Comparison of ENCODE assay signal across 2 cellular contexts in the genomic region with DNA sequence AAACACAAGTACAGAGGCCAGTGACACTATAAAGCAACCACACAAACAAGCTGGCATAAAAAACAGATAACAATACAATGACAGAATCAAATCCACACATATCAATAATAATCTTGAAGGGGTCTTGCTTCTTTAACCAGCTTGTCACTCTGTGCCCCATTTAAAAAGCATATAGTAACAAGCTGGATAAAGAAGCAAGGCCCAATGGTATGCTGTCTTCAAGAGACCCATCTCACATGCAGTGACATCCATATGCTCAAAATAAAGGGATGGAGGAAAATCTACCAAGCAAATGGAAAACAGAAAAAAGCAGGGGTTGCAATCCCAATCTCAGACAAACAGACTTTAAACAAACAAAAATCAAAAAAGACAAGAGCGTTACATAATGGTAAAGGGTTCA.
A peak's percentile ranks its signal among the peaks of the same experiment; 100 is the strongest.
DNase-seq lines count a peak whose midpoint lies in the region; FAIRE-seq and TF ChIP-seq lines count a peak whose summit lies in the region.
"Not testable (repeated sequence)": the region's sequence is repeated elsewhere in the genome, so short reads cannot be mapped to it uniquely, and the experiment has no call there.

No MANE protein-coding gene starts in this region.

- H3K4me3 ChIP-seq in HEK293 (ENCODE audit: low read depth, low read length): not testable (repeated sequence)

- FAIRE-seq in HTR-8/SVneo (lab: Jason Lieb, UNC): peak; percentile 46

- H3K27ac ChIP-seq in HEK293 (ENCODE audit: extremely low read depth, low read depth, low read length): not testable (repeated sequence)

- not testable (repeated sequence) for H3K4me1 ChIP-seq in HEK293 (ENCODE audit: control insufficient read depth, insufficient read depth, low read length)

- not testable (repeated sequence) for H3K9me3 ChIP-seq in HEK293 (ENCODE audit: control insufficient read depth, insufficient read depth, low read depth, low read length)

- not testable (repeated sequence) for TF ChIP-seq CTCF in HEK293 (tag by site-specific recombination; IDR thresholded peaks at IDR 0.05)

- POLR2A ChIA-PET in HEK293 (lab: Yijun Ruan, JAX): not testable (repeated sequence)

- CTCF ChIA-PET in HEK293 (lab: Yijun Ruan, JAX): interaction anchor here (1.9 kb wide), 1 partner anchor 14 kb away, joined by 9 read pairs; no protein-coding TSS in a partner anchor

- H3K36me3 ChIP-seq in HEK293 (ENCODE audit: control insufficient read depth in 2 of 2, insufficient read depth in 1 of 2, low read length in 2 of 2): not testable (repeated sequence)

- DNase-seq in HTR-8/SVneo (ENCODE audit: insufficient read length, low spot score): not testable (repeated sequence)

TF ChIP-seq in HEK293, 187 proteins besides CTCF, POLR2A, EP300 and RAD21:
- TF ChIP-seq ZNF529 (tag by site-specific recombination; IDR thresholded peaks at IDR 0.05; ENCODE audit: insufficient replicate concordance) (peak; percentile 81), SETDB1 (IDR thresholded peaks at IDR 0.05; ENCODE audit: insufficient read length, low read length) (peak; percentile 60)
